Comparison of ENCODE assay signal across 20 cellular contexts in genomic region chr4:7816771-7817170, GRCh38.
DNase-seq lines count a peak whose midpoint lies in the region; ATAC-seq and TF ChIP-seq lines count a peak whose summit lies in the region.
"Had no signal": no experiment of that assay in that cellular context is flagged by ENCODE, and none has a peak within 500 bp of the region (broad histone marks: within the 10 kb centered on the region; RNA-seq: fewer than 3 reads in every experiment).

No MANE protein-coding gene starts in this region.

- TF ChIP-seq CTCF in SK-N-SH (IDR thresholded peaks at IDR 0.05) (no peak), brain (conservative IDR thresholded peaks at IDR 0.05) (no peak), mesothelial cell of epicardium (IDR thresholded peaks at IDR 0.05; ENCODE audit: unreplicated experiment) (no peak)

- CTCF ChIA-PET in SK-N-SH (lab: Yijun Ruan, JAX), result interaction anchor here (0.9 to 17.8 kb wide), 4 partner anchors 12 to 170 kb away, joined by 3 to 228 read pairs (median 9); no protein-coding TSS in a partner anchor

- H3K4me1 ChIP-seq in SK-N-SH (ENCODE audit: control insufficient read depth in 1 of 2, insufficient read depth in 2 of 2, low read depth in 1 of 2, low read length in 1 of 2), result peaks cover 24 to 75% of the 10 kb centered on the region in 2 experiments
- H3K4me1 ChIP-seq: HAP-1 had no signal

- H3K9me3 ChIP-seq in SK-N-SH, result no peaks in the 10 kb centered on the region
- H3K9me3 ChIP-seq: HAP-1 had no signal

- TF ChIP-seq RAD21 in SK-N-SH (IDR thresholded peaks at IDR 0.05; ENCODE audit: low read length), result no peak

- peaks cover 70 to 83% of the 10 kb centered on the region in 2 experiments for H3K36me3 ChIP-seq in SK-N-SH (replicated peaks in 1 of 2; ENCODE audit: control insufficient read depth in 1 of 2, insufficient read depth in 2 of 2, low read length in 1 of 2)

- H3K9ac ChIP-seq in SK-N-SH, result no peak overlapping the region

- no peak overlapping the region for H2AFZ ChIP-seq in SK-N-SH (ENCODE audit: low read depth)

- ATAC-seq in SK-N-SH treated with all-trans-retinoic acid at 6 μM for 48 hours (no peak), HG02759 (IDR thresholded peaks at IDR 0.05; ENCODE audit: unreplicated experiment) (no peak)
- ATAC-seq: activated T-helper 17 cell treated with anti-CD3 and anti-CD28 coated beads, Interleukin-2, amount 50 U/mL, for 72 hours; sciatic nerve had no signal

- H3K79me2 ChIP-seq in SK-N-SH (ENCODE audit: insufficient read depth), result peaks cover 100% of the 10 kb centered on the region

- H4K20me1 ChIP-seq in SK-N-SH (ENCODE audit: insufficient read depth), result no peaks in the 10 kb centered on the region

- H3K9me3 Mint-ChIP-seq in brain (no peaks in the 10 kb centered on the region), mesothelial cell of epicardium (no peaks in the 10 kb centered on the region)
- no peaks in the 10 kb centered on the region for H3K9me3 Mint-ChIP-seq in T-helper 2 cell treated with Interferon-gamma antibody and Interleukin-4, amounts not matched to agents 5 μg/mL and 100 μg/mL, for 36 hours
- H3K9me3 Mint-ChIP-seq: activated T-helper 17 cell treated with anti-CD3 and anti-CD28 coated beads, Interleukin-2, amount 50 U/mL, for 72 hours had no signal

- H3K27me3 ChIP-seq in SK-N-SH (ENCODE audit: insufficient read depth), result no peaks in the 10 kb centered on the region

- H3K27ac Mint-ChIP-seq in brain, result peak overlapping the region in 4 of 5 experiments; percentile 45 to 96 (median 73)
- peak overlapping the region; percentile 14 for H3K27ac Mint-ChIP-seq in mesothelial cell of epicardium
- H3K27ac Mint-ChIP-seq in T-helper 2 cell treated with Interferon-gamma antibody and Interleukin-4, amounts not matched to agents 5 μg/mL and 100 μg/mL, for 36 hours, result no peak overlapping the region
- H3K27ac Mint-ChIP-seq: activated naive CD8-positive, alpha-beta T cell; activated T-helper 17 cell treated with anti-CD3 and anti-CD28 coated beads, Interleukin-2, amount 50 U/mL, for 72 hours had no signal

- no peak overlapping the region for H3K4me3 ChIP-seq in SK-N-SH (ENCODE audit: low read depth in 2 of 2, low read length in 1 of 2)
- H3K4me3 ChIP-seq: HAP-1 had no signal

- H3K4me3 Mint-ChIP-seq in brain, result no peak overlapping the region
- H3K4me3 Mint-ChIP-seq in mesothelial cell of epicardium, result no peak overlapping the region
- no peak overlapping the region for H3K4me3 Mint-ChIP-seq in T-helper 2 cell treated with Interferon-gamma antibody and Interleukin-4, amounts not matched to agents 5 μg/mL and 100 μg/mL, for 36 hours
- H3K4me3 Mint-ChIP-seq: activated naive CD8-positive, alpha-beta T cell; activated T-helper 17 cell treated with anti-CD3 and anti-CD28 coated beads, Interleukin-2, amount 50 U/mL, for 72 hours had no signal

- peaks cover 51% of the 10 kb centered on the region for H3F3A ChIP-seq in SK-N-SH (replicated peaks; ENCODE audit: insufficient read depth)

- H3K36me3 Mint-ChIP-seq in brain (peaks cover 75% of the 10 kb centered on the region), mesothelial cell of epicardium (peaks cover 47% of the 10 kb centered on the region)
- no peaks in the 10 kb centered on the region for H3K36me3 Mint-ChIP-seq in T-helper 2 cell treated with Interferon-gamma antibody and Interleukin-4, amounts not matched to agents 5 μg/mL and 100 μg/mL, for 36 hours (ENCODE audit: low read depth)

- WGBS in SK-N-SH (ENCODE audit: low lambda C conversion rate), result 98% methylated on average over 7 of the region's 7 CpGs

- TF ChIP-seq EP300 in SK-N-SH (IDR thresholded peaks at IDR 0.05; ENCODE audit: borderline replicate concordance in 1 of 2, low read depth in 1 of 2, low read length in 1 of 2), result no peak

- DNase-seq in SK-N-SH, result no peak
- DNase-seq in mesothelial cell of epicardium (ENCODE audit: low spot score in 2 of 2, unreplicated experiment in 2 of 2), result no peak
- no peak for DNase-seq in T-helper 2 cell treated with Interferon-gamma antibody and Interleukin-4, amounts not matched to agents 5 μg/mL and 100 μg/mL, for 36 hours (ENCODE audit: low spot score)
- DNase-seq in activated T-cell treated with anti-CD3 and anti-CD28 coated beads for 4 hours, result no peak
- no peak for DNase-seq in activated naive CD4-positive, alpha-beta T cell treated with Interleukin-2 at 50 U/mL for 16 hours
- DNase-seq: C1 segment of cervical spinal cord; effector memory CD4-positive, alpha-beta T cell; KG1; midbrain; NCI-H1694; NCI-H446; posterior cingulate gyrus; stimulated activated CD4-positive, alpha-beta T cell treated with anti-CD3 and anti-CD28 coated beads, Interleukin-15, amount 100 ng/mL, for 24 hours had no signal

- peaks cover 90% of the 10 kb centered on the region for H3K4me1 Mint-ChIP-seq in brain
- peaks cover 21% of the 10 kb centered on the region for H3K4me1 Mint-ChIP-seq in mesothelial cell of epicardium
- H3K4me1 Mint-ChIP-seq in T-helper 2 cell treated with Interferon-gamma antibody and Interleukin-4, amounts not matched to agents 5 μg/mL and 100 μg/mL, for 36 hours (ENCODE audit: low read depth), result peaks cover 7% of the 10 kb centered on the region

- H3K27me3 Mint-ChIP-seq in brain (peaks cover 10% of the 10 kb centered on the region), mesothelial cell of epicardium (ENCODE audit: low read depth) (no peaks in the 10 kb centered on the region)
- no peaks in the 10 kb centered on the region for H3K27me3 Mint-ChIP-seq in T-helper 2 cell treated with Interferon-gamma antibody and Interleukin-4, amounts not matched to agents 5 μg/mL and 100 μg/mL, for 36 hours (ENCODE audit: low read depth)
- H3K27me3 Mint-ChIP-seq: activated naive CD8-positive, alpha-beta T cell; activated T-helper 17 cell treated with anti-CD3 and anti-CD28 coated beads, Interleukin-2, amount 50 U/mL, for 72 hours had no signal

- no peak overlapping the region for H3K4me2 ChIP-seq in SK-N-SH

- POLR2A ChIA-PET in SK-N-SH (lab: Yijun Ruan, JAX), result no interaction called here

- peak overlapping the region; percentile 44 to 99; a peak in 3 of 4 replicates for H3K27ac ChIP-seq in SK-N-SH (ENCODE audit: low read depth in 2 of 2, low read length in 1 of 2)

- H3K9me2 ChIP-seq in SK-N-SH, result no peaks in the 10 kb centered on the region

TF ChIP-seq in SK-N-SH, 30 proteins besides CTCF, POLR2A, EP300 and RAD21:
- TF ChIP-seq PBX3 (IDR thresholded peaks at IDR 0.05) (no peak), RXRA (IDR thresholded peaks at IDR 0.05; ENCODE audit: borderline replicate concordance, low read depth) (no peak), FOXJ3 (CRISPR knock-in tag; IDR thresholded peaks at IDR 0.05) (no peak), TEAD4 (IDR thresholded peaks at IDR 0.05; ENCODE audit: borderline replicate concordance, insufficient read depth) (no peak), MAX (IDR thresholded peaks at IDR 0.05; ENCODE audit: low read depth) (no peak)

TF ChIP-seq in SK-N-SH treated with all-trans-retinoic acid at 6 μM for 48 hours, 23 proteins besides CTCF, POLR2A, EP300 and RAD21 (continues in another document):
- no peak for TF ChIP-seq ISL1 (CRISPR knock-in tag; IDR thresholded peaks at IDR 0.05)
- TF ChIP-seq RARB (CRISPR knock-in tag; IDR thresholded peaks at IDR 0.05), result no peak
- TF ChIP-seq GLIS3 (CRISPR knock-in tag; IDR thresholded peaks at IDR 0.05), result no peak
- no peak for TF ChIP-seq OSR1 (CRISPR knock-in tag; IDR thresholded peaks at IDR 0.05)
- TF ChIP-seq CREB5 (CRISPR knock-in tag; IDR thresholded peaks at IDR 0.05; ENCODE audit: low read depth), result no peak
- no peak for TF ChIP-seq POU6F1 (CRISPR knock-in tag; IDR thresholded peaks at IDR 0.05; ENCODE audit: borderline replicate concordance, low read depth)
- TF ChIP-seq BACH2 (CRISPR knock-in tag; IDR thresholded peaks at IDR 0.05; ENCODE audit: borderline replicate concordance), result no peak
- no peak for TF ChIP-seq ARNTL (CRISPR knock-in tag; IDR thresholded peaks at IDR 0.05; ENCODE audit: borderline replicate concordance, low read depth)
- TF ChIP-seq SNAI2 (CRISPR knock-in tag; IDR thresholded peaks at IDR 0.05), result no peak
- TF ChIP-seq CSDC2 (CRISPR knock-in tag; IDR thresholded peaks at IDR 0.05), result no peak
